ENCODE assay signal across 8 cellular contexts in the genomic region with DNA sequence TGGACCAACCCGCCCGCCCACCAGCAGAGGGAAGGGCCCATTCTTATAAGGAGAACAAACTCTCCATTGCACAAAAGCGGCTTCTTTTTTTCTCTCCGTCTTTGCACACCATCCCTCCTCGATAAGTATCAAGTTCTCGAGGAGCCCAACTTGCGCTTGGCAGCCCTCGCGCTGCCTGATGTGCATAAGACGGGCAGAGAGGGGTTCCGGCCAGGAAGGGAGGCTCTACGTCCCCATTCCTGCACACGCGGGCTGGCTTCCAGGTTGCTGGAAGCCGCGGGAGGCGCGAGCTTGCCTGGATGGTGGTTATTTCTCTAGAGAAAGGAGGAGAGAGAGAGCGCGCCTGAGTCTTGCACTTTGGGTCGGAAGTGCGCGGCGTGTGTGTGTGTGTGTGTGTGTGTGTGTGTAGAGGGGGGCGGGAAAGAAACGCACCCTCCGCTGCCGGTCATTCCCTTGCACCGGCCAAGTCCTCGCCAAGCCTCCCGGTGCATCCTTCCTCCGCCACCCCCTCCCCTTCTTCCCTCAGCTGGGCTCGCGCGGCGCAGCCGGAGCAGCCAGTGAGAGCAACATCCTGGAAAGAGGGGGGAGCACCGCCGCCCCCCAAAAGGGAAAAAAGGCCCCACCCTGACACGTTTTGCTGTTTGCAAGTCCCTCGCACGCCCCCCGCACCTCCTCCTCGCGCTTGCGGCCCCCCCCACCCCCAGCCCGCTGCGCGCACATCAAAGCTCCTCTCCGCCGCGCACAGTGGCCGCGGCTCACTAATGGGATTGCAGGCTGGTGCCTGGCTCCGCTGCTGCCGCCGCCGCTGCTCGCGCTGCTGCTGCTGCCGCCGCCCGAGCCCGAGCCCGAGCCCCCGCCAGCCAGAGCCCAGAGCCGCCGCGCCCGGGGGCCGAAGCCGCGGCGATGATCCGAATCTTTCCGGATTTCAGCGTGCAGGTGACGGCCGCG. TPM values are rescaled to one million over a fixed set of nuclear protein-coding genes. Genes with fewer than 3 reads are reported as not detected.
A peak's percentile ranks its signal among the peaks of the same experiment; 100 is the strongest.
DNase-seq lines count a peak whose midpoint lies in the region; ATAC-seq and TF ChIP-seq lines count a peak whose summit lies in the region.

No MANE protein-coding gene starts in this region.

- peaks cover 20% of the 10 kb centered on the region for H3K4me1 ChIP-seq in muscle layer of colon (ENCODE audit: insufficient read depth, low read length)

- peak overlapping the region; percentile 45 for H3K4me3 ChIP-seq in epithelial cell of proximal tubule (ENCODE audit: low read depth, low read length)
- H3K4me3 ChIP-seq in muscle layer of colon (ENCODE audit: low read depth in 1 of 2, low read length in 2 of 2): peak overlapping the region; percentile 41 to 77

- H3K9ac ChIP-seq in muscle layer of colon (ENCODE audit: low read length): no peak overlapping the region

- DNase-seq in H4 (ENCODE audit: low spot score) (peak; percentile 30), NCI-H510A treated with DMSO at 0.1 percent for 48 hours (lab: John Stamatoyannopoulos, UW) (peak; percentile 47), epithelial cell of proximal tubule (ENCODE audit: low read depth) (no peak)
- DNase-seq in activated effector memory CD4-positive, alpha-beta T cell treated with anti-CD3 and anti-CD28 coated beads, Interleukin-2, amount 50 U/mL, for 16 hours: no peak

- H3K36me3 ChIP-seq in muscle layer of colon (ENCODE audit: insufficient read depth, low read length): no peaks in the 10 kb centered on the region

- ATAC-seq in GM21515 (IDR thresholded peaks at IDR 0.05; ENCODE audit: unreplicated experiment) (no peak), HG02610 (IDR thresholded peaks at IDR 0.05; ENCODE audit: unreplicated experiment) (no peak), GM18868 (IDR thresholded peaks at IDR 0.05; ENCODE audit: unreplicated experiment) (no peak)

- H3K27me3 ChIP-seq in muscle layer of colon (ENCODE audit: control insufficient read depth in 1 of 2, insufficient read depth in 2 of 2, low read length in 2 of 2): peaks cover 6 to 9% of the 10 kb centered on the region in 2 donors

- no peak for TF ChIP-seq CTCF in epithelial cell of proximal tubule (conservative IDR thresholded peaks at IDR 0.05; ENCODE audit: low read depth, low read length)

- H3K27ac ChIP-seq in muscle layer of colon (ENCODE audit: low read depth, low read length): no peak overlapping the region

- H3K9me3 ChIP-seq in muscle layer of colon (ENCODE audit: low read length): no peaks in the 10 kb centered on the region

RNA-seq across cellular contexts. Expression of a gene that starts 4.5 kb away (rescaled TPM):
- total RNA-seq in H4 (2014; rRNA removed; shearing (Covaris generic)): 2.6 and 4.2 TPM in 2 replicates
- 0.07 and 0.35 TPM in 2 replicates for total RNA-seq in epithelial cell of proximal tubule

Comparison
In these comparisons a context has a peak if more than half of its experiments do, and no peak if none do; other contexts are left out.
1. DNase-seq: peak in H4 (single experiment) and NCI-H510A treated with DMSO at 0.1 percent for 48 hours (single experiment); none in epithelial cell of proximal tubule (single experiment) and activated effector memory CD4-positive, alpha-beta T cell treated with anti-CD3 and anti-CD28 coated beads, Interleukin-2, amount 50 U/mL, for 16 hours (single experiment).